In the genomic region with DNA sequence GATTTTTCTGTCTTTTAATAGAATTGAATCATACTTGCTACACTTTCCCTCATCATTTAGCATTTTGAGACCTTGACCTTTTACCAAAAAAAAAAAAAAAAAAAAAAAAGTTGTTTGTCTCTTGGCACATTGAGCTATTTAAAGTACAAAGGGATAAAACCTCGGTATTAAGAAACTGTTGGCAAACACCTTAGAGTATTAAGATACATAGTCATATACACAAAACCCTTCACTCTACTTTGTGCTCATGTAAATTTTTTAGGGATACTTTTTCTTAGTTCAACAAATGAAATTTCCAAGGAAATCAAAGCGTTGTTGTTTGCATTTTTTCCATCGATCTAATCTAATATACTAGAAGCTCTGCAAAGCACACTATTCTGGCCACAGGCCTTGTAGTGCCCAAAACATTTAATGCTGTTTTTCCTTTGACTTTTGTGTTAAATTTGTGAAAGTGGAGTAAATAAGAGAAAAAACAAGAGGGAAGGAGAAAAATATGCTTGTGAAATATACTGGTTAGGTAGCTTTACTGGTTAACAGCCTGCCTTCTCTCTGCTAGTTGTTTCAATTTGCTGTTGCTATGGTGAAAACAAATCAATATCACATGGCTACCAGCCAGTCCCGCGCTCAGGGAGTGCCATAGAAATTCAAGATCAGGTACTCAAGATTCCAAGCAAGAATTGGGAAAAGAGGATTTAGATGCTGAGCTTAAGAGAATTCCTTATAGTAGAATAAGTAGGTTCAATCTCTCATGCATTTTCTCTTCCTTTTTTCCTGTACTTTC, we compare ENCODE assay signal across 8 cellular contexts. TPM values are rescaled to one million over a fixed set of nuclear protein-coding genes. Genes with fewer than 3 reads are reported as not detected.
DNase-seq lines count a peak whose midpoint lies in the region; ATAC-seq and TF ChIP-seq lines count a peak whose summit lies in the region.

No MANE protein-coding gene starts in this region.

- H4K91ac ChIP-seq in IMR-90 (ENCODE audit: insufficient read depth, low read depth, low read length): peak overlapping the region; percentile 88; the same call in 1 of the 2 replicates

- H3K18ac ChIP-seq in IMR-90 (ENCODE audit: low read depth, low read length): peak overlapping the region; percentile 71; the same call in 1 of the 2 replicates

- BruUV-seq in IMR-90 (replicated peaks; lab: Mats Ljungman, UMichigan): no TSS peak

- no peak overlapping the region for H2AK9ac ChIP-seq in IMR-90 (replicated peaks; ENCODE audit: low read depth, low read length, poor library complexity)

- TF ChIP-seq RAD21 in IMR-90 (IDR thresholded peaks at IDR 0.05; ENCODE audit: low read length): no peak

- no peak overlapping the region for H2AFZ ChIP-seq in IMR-90 (replicated peaks; ENCODE audit: low read length, poor library complexity)
- H2AFZ ChIP-seq in fibroblast of lung (ENCODE audit: low read length): no peak overlapping the region

- H3K4me1 ChIP-seq in IMR-90 (ENCODE audit: control insufficient read depth, insufficient read depth, low read length) (peaks cover 16% of the 10 kb centered on the region), fibroblast of lung (ENCODE audit: control insufficient read depth, extremely low read depth, insufficient read depth, low read length) (peaks cover 7% of the 10 kb centered on the region)

- H3K14ac ChIP-seq in IMR-90 (replicated peaks; ENCODE audit: low read depth, low read length): peak overlapping the region; percentile 89

- peak overlapping the region; percentile 73; the same call in 1 of the 2 replicates for H2AK5ac ChIP-seq in IMR-90 (ENCODE audit: low read depth, low read length)

- H3K27ac ChIP-seq in IMR-90 (ENCODE audit: insufficient read depth, low read length) (peak overlapping the region; percentile 82), WERI-Rb-1 (peak overlapping the region; percentile 46; the same call in 1 of the 2 replicates), fibroblast of lung (ENCODE audit: insufficient read depth, low read length) (peak overlapping the region; percentile 73)

- CTCF ChIA-PET in IMR-90 (lab: Yijun Ruan, JAX): interaction anchor here (0.6 to 3.0 kb wide), 5 partner anchors 9 to 119 kb away, joined by 3 to 21 read pairs (median 15); no protein-coding TSS in a partner anchor

- H3K9ac ChIP-seq in IMR-90 (ENCODE audit: low read depth, low read length) (peak overlapping the region; percentile 99), fibroblast of lung (ENCODE audit: insufficient read depth, low read length) (peak overlapping the region; percentile 69)

- H4K20me1 ChIP-seq in IMR-90 (ENCODE audit: insufficient read depth, low read length): peaks cover 42% of the 10 kb centered on the region
- no peaks in the 10 kb centered on the region for H4K20me1 ChIP-seq in fibroblast of lung (ENCODE audit: control insufficient read depth, extremely low read depth, insufficient read depth, low read length)

- peak overlapping the region; percentile 6 for H3K23ac ChIP-seq in IMR-90 (ENCODE audit: low read depth, low read length)

- peak; percentile 25 for DNase-seq in Caki2 (ENCODE audit: low read depth)
- DNase-seq in IMR-90: peak; percentile 41
- no peak for DNase-seq in WERI-Rb-1
- peak; percentile 51 to 64 for DNase-seq in fibroblast of lung (ENCODE audit: low read depth in 2 of 2)
- peak; percentile 53 for DNase-seq in pons (ENCODE audit: low spot score)
- no peak for DNase-seq in UCSD-AML1 (lab: John Stamatoyannopoulos, UW; ENCODE audit: unreplicated experiment)

- TF ChIP-seq POLR2A in IMR-90 (IDR thresholded peaks at IDR 0.05; ENCODE audit: low read depth, low read length) (peak; percentile 58; the same call in 1 of the 2 replicates), GM18505 (IDR thresholded peaks at IDR 0.05; ENCODE audit: borderline replicate concordance, extremely low read depth, insufficient read depth, insufficient read length) (no peak)

- peak overlapping the region; percentile 34 to 77; a peak in 2 of 4 replicates for H4K8ac ChIP-seq in IMR-90 (ENCODE audit: low read depth in 2 of 2, low read length in 2 of 2)

- TF ChIP-seq CTCF in IMR-90 (conservative IDR thresholded peaks at IDR 0.05; ENCODE audit: low read depth, low read length) (no peak), WERI-Rb-1 (IDR thresholded peaks at IDR 0.05; ENCODE audit: low read depth, low read length) (no peak), fibroblast of lung (conservative IDR thresholded peaks at IDR 0.05 in 1 of 2, IDR thresholded peaks at IDR 0.05 in 1 of 2; ENCODE audit: low read depth in 1 of 2, low read length in 2 of 2) (no peak)

- peak overlapping the region; percentile 91 for H3K56ac ChIP-seq in IMR-90 (ENCODE audit: extremely low read depth, insufficient read depth, low read length)

- H2BK15ac ChIP-seq in IMR-90 (ENCODE audit: low read depth, low read length): no peak overlapping the region

- H2BK120ac ChIP-seq in IMR-90 (ENCODE audit: low read depth, low read length): peak overlapping the region; percentile 91; the same call in 1 of the 2 replicates

- POLR2A ChIA-PET in IMR-90 (lab: Charles Lee; ENCODE audit: unreplicated experiment): interaction anchor here (0.6 to 1.2 kb wide), 4 partner anchors 113 to 207 kb away, joined by 3 to 10 read pairs (median 6); no protein-coding TSS in a partner anchor

- H3K4me3 ChIP-seq in IMR-90 (ENCODE audit: insufficient read depth, low read depth, low read length) (peak overlapping the region; percentile 90), WERI-Rb-1 (ENCODE audit: low read depth, low read length) (peak overlapping the region; percentile 55), fibroblast of lung (replicated peaks in 1 of 4; ENCODE audit: control extremely low read depth in 1 of 4, insufficient read depth in 1 of 4, low read depth in 3 of 4, low read length in 4 of 4) (peak overlapping the region; percentile 63 to 98 (median 80))

- H3K9me1 ChIP-seq in IMR-90 (ENCODE audit: insufficient read depth, low read length): peaks cover 14% of the 10 kb centered on the region

- dilution Hi-C loops in IMR-90 (cut with HindIII; ENCODE audit: low sequenced_read_pairs, unreplicated experiment): no loop called here

- H3K4ac ChIP-seq in IMR-90 (ENCODE audit: low read depth, low read length): peak overlapping the region; percentile 89

- no peaks in the 10 kb centered on the region for H3K9me3 ChIP-seq in IMR-90 (ENCODE audit: control insufficient read depth, insufficient read depth, low read length)
- no peaks in the 10 kb centered on the region for H3K9me3 ChIP-seq in WERI-Rb-1 (ENCODE audit: severe bottlenecking)
- no peaks in the 10 kb centered on the region for H3K9me3 ChIP-seq in fibroblast of lung (ENCODE audit: control insufficient read depth, insufficient read depth, low read depth, low read length)

- intact Hi-C loops in IMR-90 (cut with micrococcal nuclease): loop anchor here (5.0 kb wide), 1 partner anchor 207 kb away; no protein-coding TSS in a partner anchor

- H3K79me1 ChIP-seq in IMR-90 (ENCODE audit: low read depth in 1 of 2, low read length in 2 of 2): peaks cover 0 to 43% of the 10 kb centered on the region in 2 experiments; a peak in 2 of 4 replicates

- no CpG with 5 or more reads among the region's 5 CpGs for WGBS in IMR-90 (ENCODE audit: extremely low coverage in 2 of 2, insufficient read length in 1 of 2), 2 experiments

- in situ Hi-C loops in Caki2 (cut with HindIII; ENCODE audit: low pct_unique_long_range_greater_than_20kb, low sequenced_read_pairs) (loop anchor here (10.0 kb wide), 1 partner anchor 70 kb away; no protein-coding TSS in a partner anchor), IMR-90 (cut with MboI; ENCODE audit: low sequenced_read_pairs) (no loop called here)

- H3K36me3 ChIP-seq in IMR-90 (ENCODE audit: control insufficient read depth, insufficient read depth, low read length): peaks cover 2% of the 10 kb centered on the region; the same call in 1 of the 2 replicates
- no peaks in the 10 kb centered on the region for H3K36me3 ChIP-seq in WERI-Rb-1
- H3K36me3 ChIP-seq in fibroblast of lung (ENCODE audit: control insufficient read depth, insufficient read depth, low read length): no peaks in the 10 kb centered on the region

- no peak for ATAC-seq in IMR-90 (ENCODE audit: low read depth)
- no peak for ATAC-seq in HG02610 (IDR thresholded peaks at IDR 0.05; ENCODE audit: unreplicated experiment)
- no peak for ATAC-seq in GM18505 (IDR thresholded peaks at IDR 0.05; ENCODE audit: unreplicated experiment)

- H2BK20ac ChIP-seq in IMR-90 (ENCODE audit: low read depth, low read length): peak overlapping the region; percentile 38; the same call in 1 of the 2 replicates

- no peak overlapping the region for H4K5ac ChIP-seq in IMR-90 (ENCODE audit: low read depth, low read length)

- H3K4me2 ChIP-seq in IMR-90 (ENCODE audit: low read depth, low read length) (peak overlapping the region; percentile 80), fibroblast of lung (ENCODE audit: extremely low read depth, insufficient read depth, low read length) (peak overlapping the region; percentile 46)

- peaks cover 71% of the 10 kb centered on the region for H3K79me2 ChIP-seq in fibroblast of lung (ENCODE audit: control insufficient read depth, insufficient read depth, low read length)

- H3K27me3 ChIP-seq in IMR-90 (ENCODE audit: control insufficient read depth, insufficient read depth, low read length) (no peaks in the 10 kb centered on the region), WERI-Rb-1 (ENCODE audit: insufficient read depth, low read depth, severe bottlenecking) (no peaks in the 10 kb centered on the region), fibroblast of lung (ENCODE audit: control insufficient read depth, insufficient read depth, low read length) (no peaks in the 10 kb centered on the region)

- H2BK5ac ChIP-seq in IMR-90 (ENCODE audit: low read depth, low read length, poor library complexity, severe bottlenecking): peak overlapping the region; percentile 95

TF ChIP-seq in IMR-90, 13 proteins besides CTCF, POLR2A, EP300 and RAD21 (continues in another document):
- TF ChIP-seq CEBPB (IDR thresholded peaks at IDR 0.05; ENCODE audit: low read depth, low read length): no peak
- no peak for TF ChIP-seq BHLHE40 (IDR thresholded peaks at IDR 0.05; ENCODE audit: low read depth, low read length)
- no peak for TF ChIP-seq SMC3 (IDR thresholded peaks at IDR 0.05; ENCODE audit: low read depth, low read length)
- no peak for TF ChIP-seq RCOR1 (IDR thresholded peaks at IDR 0.05; ENCODE audit: insufficient replicate concordance, low read length)
- no peak for TF ChIP-seq MAFK (IDR thresholded peaks at IDR 0.05; ENCODE audit: low read depth, low read length)
- no peak for TF ChIP-seq CHD1 (IDR thresholded peaks at IDR 0.05; ENCODE audit: low read depth, low read length)

RNA-seq across cellular contexts. Expression of a gene that starts 2.6 kb away (rescaled TPM):
- total RNA-seq in Caki2 (2014; rRNA removed; shearing (Covaris generic); ENCODE audit: low replicate concordance): 9.6 and 14.0 TPM in 2 replicates
- 103 and 126 TPM in 2 replicates for total RNA-seq in IMR-90 (2012; rRNA removed)
- 24.8 and 26.9 TPM in 2 replicates for polyA plus RNA-seq in IMR-90 (2012; rRNA removed)
- polyA plus RNA-seq in IMR-90 (2012; cell fraction: cytosol; rRNA removed): 8.1 and 11.6 TPM in 2 replicates
- 9.4 and 35.9 TPM in 2 replicates for polyA plus RNA-seq in IMR-90 (2012; cell fraction: nucleus; rRNA removed; ENCODE audit: low replicate concordance)
- total RNA-seq in fibroblast of lung: 54.7 and 61.1 TPM in 2 replicates
- polyA plus RNA-seq in fibroblast of lung: 42.0 and 48.9 TPM in 2 replicates
- 32.3 and 39.9 TPM in 2 replicates for polyA plus RNA-seq in fibroblast of lung (2012)
- polyA minus RNA-seq in fibroblast of lung (ENCODE audit: low replicate concordance): 25.1 and 35.2 TPM in 2 replicates

Comparison
In these comparisons a context has a peak if more than half of its experiments do, and no peak if none do; other contexts are left out.
1. DNase-seq: peak in Caki2 (single experiment), IMR-90 (single experiment), fibroblast of lung (2 of 2) and pons (single experiment); none in WERI-Rb-1 (single experiment) and UCSD-AML1 (single experiment).
2. Peak in every context shown above with its lines, with median percentiles within 50 percentile points of each other: H3K27ac ChIP-seq and H3K4me3 ChIP-seq.